14 cellular contexts compared by ENCODE assay signal in the genomic region with DNA sequence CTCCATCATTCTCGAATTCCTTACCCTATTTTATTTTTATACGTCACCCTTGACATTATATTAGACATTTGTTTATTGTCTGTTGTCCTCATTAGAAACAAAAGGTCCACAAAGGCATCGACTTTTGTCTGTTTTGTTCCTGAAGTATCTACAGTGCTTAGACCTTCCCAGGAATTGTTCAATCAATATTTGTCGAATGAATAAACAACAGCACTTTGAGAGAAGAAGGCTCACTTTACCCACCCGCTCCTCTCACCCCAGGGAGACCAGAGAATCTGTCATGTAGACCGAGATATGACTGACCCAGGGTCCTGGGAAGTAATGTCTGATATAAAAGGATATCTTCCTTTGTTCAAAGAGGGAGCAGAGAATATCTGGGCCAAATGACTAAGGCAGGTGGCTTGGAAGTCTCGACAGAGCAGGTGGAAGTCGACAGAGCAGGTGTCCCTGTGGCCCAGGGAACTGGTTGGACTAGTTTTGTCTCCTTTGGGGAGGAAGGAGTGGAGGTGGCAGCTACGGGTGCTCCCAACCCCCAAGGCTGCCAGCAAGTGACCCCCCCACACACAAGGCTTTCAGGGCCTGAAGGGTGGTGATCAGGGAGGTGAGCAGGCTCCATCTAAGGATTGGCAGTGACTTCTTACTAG. TPM values are rescaled to one million over a fixed set of nuclear protein-coding genes. Genes with fewer than 3 reads are reported as not detected.
DNase-seq lines count a peak whose midpoint lies in the region; TF ChIP-seq lines count a peak whose summit lies in the region.
"Had no signal": no experiment of that assay in that cellular context is flagged by ENCODE, and none has a peak within 500 bp of the region (broad histone marks: within the 10 kb centered on the region; RNA-seq: fewer than 3 reads in every experiment).

No MANE protein-coding gene starts in this region.

- no peak for TF ChIP-seq CTCF in thyroid gland (IDR thresholded peaks at IDR 0.05)

- H3K4me1 ChIP-seq in thyroid gland: peaks cover 9 to 11% of the 10 kb centered on the region in 2 donors

- H3K36me3 ChIP-seq in thyroid gland: no peaks in the 10 kb centered on the region
- H3K36me3 ChIP-seq: left ventricle myocardium inferior had no signal

- H3K27ac ChIP-seq in thyroid gland: peak overlapping the region; percentile 24 to 51 (median 32)
- H3K27ac ChIP-seq: KMS-11, left ventricle myocardium inferior had no signal

- TF ChIP-seq POLR2A in thyroid gland (IDR thresholded peaks at IDR 0.05): no peak

- DNase-seq in NCI-H526 treated with DMSO at 0.1 percent for 48 hours (lab: John Stamatoyannopoulos, UW) (peak; percentile 91), islet precursor cell (peak; percentile 68), thyroid gland (peak; percentile 87 to 88), activated gamma-delta T cell treated with Interleukin-2 at 50 U/mL for 16 hours (no peak), amniotic stem cell (lab: John Stamatoyannopoulos, UW) (no peak), GDM1 (lab: John Stamatoyannopoulos, UW) (no peak)
- DNase-seq: activated CD8-positive, alpha-beta memory T cell treated with anti-CD3 and anti-CD28 coated beads for 24 hours; cortex of kidney; foreskin melanocyte; HCEC 1CT; left ventricle myocardium inferior; stimulated activated CD4-positive, alpha-beta T cell treated with anti-CD3 and anti-CD28 coated beads, Interleukin-1b, Interleukin-23, amount 100 ng/mL, for 48 hours had no signal

- WGBS in thyroid gland, 2 donors: 57 to 60% methylated on average over 9 of the region's 9 CpGs

- no peaks in the 10 kb centered on the region for H3K27me3 ChIP-seq in thyroid gland

- no peak overlapping the region for H3K4me3 ChIP-seq in thyroid gland (replicated peaks in 1 of 3)
- H3K4me3 ChIP-seq: left ventricle myocardium inferior had no signal

- intact Hi-C loops in thyroid gland (cut with DNase I): no loop called here

- TF ChIP-seq RAD21 in Ishikawa (IDR thresholded peaks at IDR 0.05; ENCODE audit: low read depth): no peak

- peak; percentile 61; the same call in 1 of the 2 replicates for TF ChIP-seq EP300 in Ishikawa (IDR thresholded peaks at IDR 0.05; ENCODE audit: borderline replicate concordance)

- H3K9me3 ChIP-seq in thyroid gland: no peaks in the 10 kb centered on the region

TF ChIP-seq in Ishikawa, 13 proteins besides CTCF, POLR2A, EP300 and RAD21:
- TF ChIP-seq, protein P1, sequence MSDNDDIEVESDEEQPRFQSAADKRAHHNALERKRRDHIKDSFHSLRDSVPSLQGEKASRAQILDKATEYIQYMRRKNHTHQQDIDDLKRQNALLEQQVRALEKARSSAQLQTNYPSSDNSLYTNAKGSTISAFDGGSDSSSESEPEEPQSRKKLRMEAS (IDR thresholded peaks at IDR 0.05): peak; percentile 95
- TF ChIP-seq, protein P2, sequence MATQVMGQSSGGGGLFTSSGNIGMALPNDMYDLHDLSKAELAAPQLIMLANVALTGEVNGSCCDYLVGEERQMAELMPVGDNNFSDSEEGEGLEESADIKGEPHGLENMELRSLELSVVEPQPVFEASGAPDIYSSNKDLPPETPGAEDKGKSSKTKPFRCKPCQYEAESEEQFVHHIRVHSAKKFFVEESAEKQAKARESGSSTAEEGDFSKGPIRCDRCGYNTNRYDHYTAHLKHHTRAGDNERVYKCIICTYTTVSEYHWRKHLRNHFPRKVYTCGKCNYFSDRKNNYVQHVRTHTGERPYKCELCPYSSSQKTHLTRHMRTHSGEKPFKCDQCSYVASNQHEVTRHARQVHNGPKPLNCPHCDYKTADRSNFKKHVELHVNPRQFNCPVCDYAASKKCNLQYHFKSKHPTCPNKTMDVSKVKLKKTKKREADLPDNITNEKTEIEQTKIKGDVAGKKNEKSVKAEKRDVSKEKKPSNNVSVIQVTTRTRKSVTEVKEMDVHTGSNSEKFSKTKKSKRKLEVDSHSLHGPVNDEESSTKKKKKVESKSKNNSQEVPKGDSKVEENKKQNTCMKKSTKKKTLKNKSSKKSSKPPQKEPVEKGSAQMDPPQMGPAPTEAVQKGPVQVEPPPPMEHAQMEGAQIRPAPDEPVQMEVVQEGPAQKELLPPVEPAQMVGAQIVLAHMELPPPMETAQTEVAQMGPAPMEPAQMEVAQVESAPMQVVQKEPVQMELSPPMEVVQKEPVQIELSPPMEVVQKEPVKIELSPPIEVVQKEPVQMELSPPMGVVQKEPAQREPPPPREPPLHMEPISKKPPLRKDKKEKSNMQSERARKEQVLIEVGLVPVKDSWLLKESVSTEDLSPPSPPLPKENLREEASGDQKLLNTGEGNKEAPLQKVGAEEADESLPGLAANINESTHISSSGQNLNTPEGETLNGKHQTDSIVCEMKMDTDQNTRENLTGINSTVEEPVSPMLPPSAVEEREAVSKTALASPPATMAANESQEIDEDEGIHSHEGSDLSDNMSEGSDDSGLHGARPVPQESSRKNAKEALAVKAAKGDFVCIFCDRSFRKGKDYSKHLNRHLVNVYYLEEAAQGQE (IDR thresholded peaks at IDR 0.05; ENCODE audit: low read depth): no peak
- TF ChIP-seq, protein P3, sequence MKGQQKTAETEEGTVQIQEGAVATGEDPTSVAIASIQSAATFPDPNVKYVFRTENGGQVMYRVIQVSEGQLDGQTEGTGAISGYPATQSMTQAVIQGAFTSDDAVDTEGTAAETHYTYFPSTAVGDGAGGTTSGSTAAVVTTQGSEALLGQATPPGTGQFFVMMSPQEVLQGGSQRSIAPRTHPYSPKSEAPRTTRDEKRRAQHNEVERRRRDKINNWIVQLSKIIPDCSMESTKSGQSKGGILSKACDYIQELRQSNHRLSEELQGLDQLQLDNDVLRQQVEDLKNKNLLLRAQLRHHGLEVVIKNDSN (IDR thresholded peaks at IDR 0.05): peak; percentile 49; the same call in 1 of the 2 replicates
- TF ChIP-seq YY1 (IDR thresholded peaks at IDR 0.05; ENCODE audit: low read depth): no peak
- no peak for TF ChIP-seq CEBPB (IDR thresholded peaks at IDR 0.05)
- peak; percentile 15; the same call in 1 of the 2 replicates for TF ChIP-seq TAF1 (IDR thresholded peaks at IDR 0.05; ENCODE audit: low read depth)
- no peak for TF ChIP-seq EGR1 (IDR thresholded peaks at IDR 0.05)
- TF ChIP-seq CREB1 (IDR thresholded peaks at IDR 0.05; ENCODE audit: low read depth): no peak
- TF ChIP-seq ZBTB7A (IDR thresholded peaks at IDR 0.05; ENCODE audit: low read depth): 0 out of 2 replicates have a peak, but pooled peaks have one; percentile 53
- peak; percentile 93 for TF ChIP-seq TCF12 (IDR thresholded peaks at IDR 0.05; ENCODE audit: low read depth)
- peak; percentile 66 for TF ChIP-seq NFIC (IDR thresholded peaks at IDR 0.05)
- no peak for TF ChIP-seq FOXM1 (IDR thresholded peaks at IDR 0.05; ENCODE audit: borderline replicate concordance, low read depth)
- TF ChIP-seq TEAD4 (IDR thresholded peaks at IDR 0.05): no peak; the same call in 1 of the 2 replicates

RNA-seq across cellular contexts. Expression of a gene that starts 14.8 kb away (rescaled TPM):
- total RNA-seq in thyroid gland: 10 to 100 TPM; 70.3 to 93.5 (median 85.7) TPM

Comparison
In these comparisons a context has a peak if more than half of its experiments do, and no peak if none do; other contexts are left out.
1. DNase-seq: peak in NCI-H526 treated with DMSO at 0.1 percent for 48 hours (single experiment), islet precursor cell (single experiment) and thyroid gland (2 of 2); none in activated gamma-delta T cell treated with Interleukin-2 at 50 U/mL for 16 hours (single experiment), amniotic stem cell (single experiment) and GDM1 (single experiment).